In genomic region chr9:114488398-114489129, GRCh38 we compare ENCODE assay signal across 1 cellular context.
TF ChIP-seq lines count a peak whose summit lies in the region.

No MANE protein-coding gene starts in this region.

TF ChIP-seq in GM12878, 131 proteins besides CTCF, POLR2A, EP300 and RAD21 (continued from another document):
- TF ChIP-seq E2F4 (IDR thresholded peaks at IDR 0.05; ENCODE audit: low read depth, low read length) (no peak), SIN3A (IDR thresholded peaks at IDR 0.05; ENCODE audit: low read depth, low read length) (no peak), IKZF1 (conservative IDR thresholded peaks at IDR 0.05) (peak; percentile 76), MTA2 (IDR thresholded peaks at IDR 0.05; ENCODE audit: low read depth) (peak; percentile 92), E2F8 (IDR thresholded peaks at IDR 0.05; ENCODE audit: low read depth, partially characterized antibody) (no peak), SMARCA5 (IDR thresholded peaks at IDR 0.05) (0 out of 2 replicates have a peak, but pooled peaks have one; percentile 42), NBN (IDR thresholded peaks at IDR 0.05) (peak; percentile 16; the same call in 1 of the 2 replicates), NR2F1 (conservative IDR thresholded peaks at IDR 0.05) (peak; percentile 83), IKZF2 (IDR thresholded peaks at IDR 0.05) (peak; percentile 59 to 62; a peak in 2 of 4 replicates), GATAD2B (conservative IDR thresholded peaks at IDR 0.05; ENCODE audit: low read depth) (peak; percentile 78; the same call in 1 of the 2 replicates), RELB (IDR thresholded peaks at IDR 0.05; ENCODE audit: low read depth) (peak; percentile 94), MEF2B (IDR thresholded peaks at IDR 0.05; ENCODE audit: partially characterized antibody, poor library complexity, severe bottlenecking) (peak; percentile 23), MLLT1 (IDR thresholded peaks at IDR 0.05) (peak; percentile 8; the same call in 1 of the 2 replicates), SUZ12 (IDR thresholded peaks at IDR 0.05; ENCODE audit: unreplicated experiment) (no peak), RELA (IDR thresholded peaks at IDR 0.05; ENCODE audit: borderline replicate concordance, partially characterized antibody) (peak; percentile 29), PBX3 (IDR thresholded peaks at IDR 0.05; ENCODE audit: insufficient replicate concordance, low read depth, low read length) (no peak), CBX5 (IDR thresholded peaks at IDR 0.05; ENCODE audit: low read depth) (no peak), JUNB (IDR thresholded peaks at IDR 0.05) (no peak)
